In genomic region chr15:97961067-97961954, GRCh38 we compare ENCODE assay signal across 1 cellular context.
TF ChIP-seq lines count a peak whose summit lies in the region.

No MANE protein-coding gene starts in this region.

TF ChIP-seq in K562, 482 proteins besides CTCF, POLR2A, EP300 and RAD21 (continued from another document and continues in another):
- TF ChIP-seq KDM1A (IDR thresholded peaks at IDR 0.05) (peak in 1 of 2 experiments; percentile 21; a peak in 1 of 4 replicates), XRCC3 (IDR thresholded peaks at IDR 0.05) (no peak), HNRNPH1 (optimal IDR thresholded peaks at IDR 0.05; ENCODE audit: low read depth, low read length) (no peak), MCM7 (IDR thresholded peaks at IDR 0.05) (no peak), UBTF (IDR thresholded peaks at IDR 0.05; ENCODE audit: borderline replicate concordance in 1 of 2, low read depth in 2 of 2, low read length in 2 of 2) (no peak), SMARCE1 (IDR thresholded peaks at IDR 0.05) (0 out of 2 replicates have a peak, but pooled peaks have one; percentile 26), ATF6 (CRISPR knock-in tag; IDR thresholded peaks at IDR 0.05) (0 out of 2 replicates have a peak, but pooled peaks have one; percentile 41), JUNB (CRISPR knock-in tag; conservative IDR thresholded peaks at IDR 0.05) (no peak), KLF10 (CRISPR knock-in tag; IDR thresholded peaks at IDR 0.05) (no peak), IFI16 (CRISPR knock-in tag; IDR thresholded peaks at IDR 0.05) (no peak), STAT5B (CRISPR knock-in tag; IDR thresholded peaks at IDR 0.05) (no peak), NR2F6 (CRISPR knock-in tag; IDR thresholded peaks at IDR 0.05) (no peak), BRD9 (IDR thresholded peaks at IDR 0.05; ENCODE audit: low read depth, partially characterized antibody) (no peak), ZNF316 (IDR thresholded peaks at IDR 0.05) (peak; percentile 58), DDX20 (tag; IDR thresholded peaks at IDR 0.05; ENCODE audit: low read depth) (no peak), CBX5 (IDR thresholded peaks at IDR 0.05; ENCODE audit: borderline replicate concordance, low read depth) (no peak), NRF1 (conservative IDR thresholded peaks at IDR 0.05 in 1 of 2, IDR thresholded peaks at IDR 0.05 in 1 of 2) (peak; percentile 47 to 58), PCBP1 (IDR thresholded peaks at IDR 0.05; ENCODE audit: low read depth, low read length, poor library complexity, severe bottlenecking) (no peak), HDAC2 (IDR thresholded peaks at IDR 0.05) (no peak), TRIM25 (IDR thresholded peaks at IDR 0.05; ENCODE audit: borderline replicate concordance) (no peak), ATF2 (CRISPR knock-in tag; IDR thresholded peaks at IDR 0.05) (no peak), ZNF436 (CRISPR knock-in tag; IDR thresholded peaks at IDR 0.05) (no peak), ATF1 (CRISPR knock-in tag; IDR thresholded peaks at IDR 0.05) (no peak), ATF1 (tag; IDR thresholded peaks at IDR 0.05) (no peak), ELF2 (CRISPR knock-in tag; IDR thresholded peaks at IDR 0.05) (no peak), ZBTB43 (CRISPR knock-in tag; IDR thresholded peaks at IDR 0.05) (no peak), ZNF785 (CRISPR knock-in tag; IDR thresholded peaks at IDR 0.05) (no peak), E2F8 (IDR thresholded peaks at IDR 0.05; ENCODE audit: low read depth, partially characterized antibody) (no peak), ZNF644 (tag; IDR thresholded peaks at IDR 0.05; ENCODE audit: low read depth) (no peak), IRF1 (CRISPR knock-in tag; IDR thresholded peaks at IDR 0.05; ENCODE audit: borderline replicate concordance) (no peak), ZFP36 (IDR thresholded peaks at IDR 0.05; ENCODE audit: low read depth, low read length, partially characterized antibody) (no peak), TAL1 (IDR thresholded peaks at IDR 0.05) (no peak), ZNF3 (CRISPR knock-in tag; IDR thresholded peaks at IDR 0.05) (no peak), SOX6 (IDR thresholded peaks at IDR 0.05) (no peak), KAT7 (CRISPR knock-in tag; IDR thresholded peaks at IDR 0.05; ENCODE audit: borderline replicate concordance) (no peak), FOSL1 (tag; conservative IDR thresholded peaks at IDR 0.05) (no peak), ZNF134 (CRISPR knock-in tag; conservative IDR thresholded peaks at IDR 0.05) (no peak), MEF2D (tag; conservative IDR thresholded peaks at IDR 0.05; ENCODE audit: low read depth) (no peak), ZNF76 (CRISPR knock-in tag; IDR thresholded peaks at IDR 0.05; ENCODE audit: borderline replicate concordance) (no peak), TEAD1 (CRISPR knock-in tag; IDR thresholded peaks at IDR 0.05) (no peak), SNAPC5 (CRISPR knock-in tag; IDR thresholded peaks at IDR 0.05) (no peak), KLF16 (IDR thresholded peaks at IDR 0.05) (no peak), HMG20B (CRISPR knock-in tag; IDR thresholded peaks at IDR 0.05) (no peak), SRF (CRISPR knock-in tag; IDR thresholded peaks at IDR 0.05) (no peak), SIN3B (IDR thresholded peaks at IDR 0.05; ENCODE audit: low read depth) (no peak), MEIS2 (IDR thresholded peaks at IDR 0.05; ENCODE audit: partially characterized antibody) (no peak), TBP (optimal IDR thresholded peaks at IDR 0.05; ENCODE audit: low read depth, low read length) (no peak), ZNF77 (CRISPR knock-in tag; IDR thresholded peaks at IDR 0.05) (no peak), KAT2B (IDR thresholded peaks at IDR 0.05; ENCODE audit: low read depth, low read length) (no peak), MAFG (tag; conservative IDR thresholded peaks at IDR 0.05) (peak; percentile 53), ZNF282 (CRISPR knock-in tag; IDR thresholded peaks at IDR 0.05) (no peak), CREBBP (IDR thresholded peaks at IDR 0.05; ENCODE audit: low read depth, low read length) (no peak), RNF2 (IDR thresholded peaks at IDR 0.05) (no peak), EP400 (IDR thresholded peaks at IDR 0.05) (no peak), ZNF444 (CRISPR knock-in tag; IDR thresholded peaks at IDR 0.05) (no peak), NR1H2 (CRISPR knock-in tag; IDR thresholded peaks at IDR 0.05) (no peak), IRF9 (tag; IDR thresholded peaks at IDR 0.05) (no peak), ZNF395 (CRISPR knock-in tag; IDR thresholded peaks at IDR 0.05) (no peak), KLF1 (tag; IDR thresholded peaks at IDR 0.05) (no peak), PRPF4 (IDR thresholded peaks at IDR 0.05; ENCODE audit: insufficient read depth, low read depth, low read length, poor library complexity, severe bottlenecking) (no peak), BMI1 (IDR thresholded peaks at IDR 0.05; ENCODE audit: low read length) (0 out of 2 replicates have a peak, but pooled peaks have one; percentile 7), ZNF184 (CRISPR knock-in tag; IDR thresholded peaks at IDR 0.05) (no peak), ELF1 (tag; IDR thresholded peaks at IDR 0.05) (peak; percentile 28; the same call in 1 of the 2 replicates), SMAD1 (IDR thresholded peaks at IDR 0.05; ENCODE audit: low read depth, low read length, partially characterized antibody) (peak; percentile 34), ZKSCAN1 (IDR thresholded peaks at IDR 0.05; ENCODE audit: low read depth, low read length) (no peak)
